In the genomic region with DNA sequence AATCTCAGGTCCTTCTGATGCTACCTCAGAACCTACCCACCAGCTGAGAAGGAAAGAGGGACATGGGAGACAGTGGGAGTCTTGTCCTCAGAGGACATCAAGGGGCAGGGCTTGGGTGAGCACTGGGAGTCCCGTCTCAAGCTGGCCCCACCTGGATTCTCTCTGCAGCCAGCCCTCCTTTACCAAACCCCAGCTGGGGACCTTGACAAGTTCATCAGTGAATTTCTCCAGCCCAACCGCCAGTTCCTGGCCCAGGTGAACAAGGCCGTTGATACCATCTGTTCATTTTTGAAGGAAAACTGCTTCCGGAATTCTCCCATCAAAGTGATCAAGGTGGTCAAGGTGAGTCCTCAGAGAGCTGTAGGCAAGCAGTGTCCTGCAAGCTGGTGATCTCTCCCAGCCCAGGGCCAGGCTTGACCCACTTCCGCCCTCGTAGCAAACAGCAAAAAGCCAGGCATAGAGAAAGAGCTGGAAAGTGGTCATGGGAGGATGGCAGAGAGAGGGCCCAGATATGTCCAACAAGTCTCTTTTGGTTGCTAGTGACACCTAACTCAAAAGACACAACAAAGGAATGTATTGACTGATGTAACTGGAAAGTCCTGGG, we compare ENCODE assay signal across 31 cellular contexts.
"Had no signal": no experiment of that assay in that cellular context is flagged by ENCODE, and none has a peak within 500 bp of the region (broad histone marks: within the 10 kb centered on the region; RNA-seq: fewer than 3 reads in every experiment).

No MANE protein-coding gene starts in this region.

- H3K27ac Mint-ChIP-seq: activated B cell treated with CpG ODN at 0.5 μM for 24 hours; activated CD4-positive, alpha-beta memory T cell treated with anti-CD3 and anti-CD28 coated beads for 36 hours; activated naive CD4-positive, alpha-beta T cell treated with anti-CD3 and anti-CD28 coated beads for 36 hours; activated naive CD4-positive, alpha-beta T cell treated with anti-CD3 and anti-CD28 coated beads, Interleukin-2, amount 50 U/mL, for 72 hours; activated T-cell treated with anti-CD3 and anti-CD28 coated beads, Interleukin-2, amount 50 U/mL, for 72 hours had no signal

- H3K4me3 Mint-ChIP-seq: activated B cell treated with CpG ODN at 0.5 μM for 24 hours; activated CD4-positive, alpha-beta memory T cell treated with anti-CD3 and anti-CD28 coated beads for 36 hours; activated naive CD4-positive, alpha-beta T cell treated with anti-CD3 and anti-CD28 coated beads for 36 hours; activated T-cell treated with anti-CD3 and anti-CD28 coated beads, Interleukin-2, amount 50 U/mL, for 72 hours had no signal

- H3K9me3 ChIP-seq: adrenal gland, body of pancreas had no signal

- H3K4me1 Mint-ChIP-seq: activated B cell treated with CpG ODN at 0.5 μM for 24 hours had no signal

- H3K4me1 ChIP-seq: adrenal gland, body of pancreas, breast epithelium had no signal

- H3K27me3 Mint-ChIP-seq: activated B cell treated with CpG ODN at 0.5 μM for 24 hours; activated CD4-positive, alpha-beta memory T cell treated with anti-CD3 and anti-CD28 coated beads for 36 hours had no signal

- H3K27ac ChIP-seq: adrenal gland, body of pancreas, breast epithelium, PC-9, RWPE1, VCaP had no signal

- DNase-seq: activated B cell treated with CpG ODN at 0.5 μM for 24 hours; activated CD4-positive, alpha-beta memory T cell treated with anti-CD3 and anti-CD28 coated beads for 36 hours; activated CD4-positive, alpha-beta T cell treated with anti-CD3 and anti-CD28 coated beads for 4 hours; activated CD4-positive, alpha-beta T cell treated with anti-CD3 and anti-CD28 coated beads, Interleukin-2, amount 50 U/mL, for 1 hour; activated CD4-positive, CD25-positive, alpha-beta regulatory T cell treated with anti-CD3 and anti-CD28 coated beads, Interleukin-2, amount 50 U/mL, for 72 hours; activated gamma-delta T cell treated with Interleukin-2 at 50 U/mL for 16 hours; activated naive CD4-positive, alpha-beta T cell treated with anti-CD3 and anti-CD28 coated beads for 36 hours; activated T-cell treated with anti-CD3 and anti-CD28 coated beads, Interleukin-2, amount 50 U/mL, for 1 hour; activated T-cell treated with anti-CD3 and anti-CD28 coated beads, Interleukin-2, amount 50 U/mL, for 72 hours; adrenal gland; body of pancreas; KG1; MM.1S; NCI-H1092; NCI-H1436 treated with DMSO at 0.1 percent for 48 hours; NCI-H1694 treated with DMSO at 0.1 percent for 48 hours; NCI-H2029; NCI-H345; NCI-H510A; NCI-H526; NCI-H748 treated with DMSO at 0.1 percent for 48 hours; NK-92 treated with Interleukin-12 subunit alpha and Interleukin-12 subunit beta, amount 100 ng/mL, for 24 hours; PC-9; SIG-M5; T-helper 1 cell; T-helper 2 cell; T-helper 9 cell had no signal

- H3K4me3 ChIP-seq: adrenal gland, body of pancreas, breast epithelium, PC-9 had no signal

- H3K27me3 ChIP-seq: adrenal gland, body of pancreas, breast epithelium had no signal
